26 cellular contexts compared by ENCODE assay signal in the genomic region with DNA sequence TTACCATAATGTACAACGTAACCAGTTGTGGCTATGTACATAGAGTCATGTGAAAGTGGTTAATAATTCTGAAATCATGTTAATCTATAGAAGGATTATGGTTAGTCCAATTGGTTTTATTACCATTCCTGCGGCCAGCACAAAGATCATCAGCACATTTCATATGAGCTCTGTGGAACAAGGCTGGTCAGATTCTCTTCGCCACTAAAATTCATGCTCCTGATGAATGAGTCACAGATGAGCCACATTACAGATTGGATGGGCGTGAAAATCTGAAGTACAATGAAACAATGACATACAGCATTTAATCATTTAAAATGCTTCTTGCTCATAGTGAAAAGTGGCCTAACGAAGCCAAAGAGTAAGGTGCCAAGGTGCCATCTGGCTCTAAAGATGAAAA.
"Had no signal": no experiment of that assay in that cellular context is flagged by ENCODE, and none has a peak within 500 bp of the region (broad histone marks: within the 10 kb centered on the region; RNA-seq: fewer than 3 reads in every experiment).

No MANE protein-coding gene starts in this region.

- H3K27me3 Mint-ChIP-seq: activated naive CD4-positive, alpha-beta T cell treated with anti-CD3 and anti-CD28 coated beads, Interleukin-2, amount 50 U/mL, for 24 hours; T-helper 17 cell had no signal

- H3K4me1 ChIP-seq: ascending aorta, breast epithelium had no signal

- H3K9me3 ChIP-seq: ascending aorta, breast epithelium had no signal

- H3K27ac ChIP-seq: ascending aorta, breast epithelium, KMS-11 had no signal

- H3K4me2 ChIP-seq: KMS-11 had no signal

- H3K4me1 Mint-ChIP-seq: activated naive CD4-positive, alpha-beta T cell treated with anti-CD3 and anti-CD28 coated beads, Interleukin-2, amount 50 U/mL, for 24 hours; T-helper 17 cell; WTC11 had no signal

- H3K36me3 Mint-ChIP-seq: activated naive CD4-positive, alpha-beta T cell treated with anti-CD3 and anti-CD28 coated beads, Interleukin-2, amount 50 U/mL, for 24 hours; WTC11 had no signal

- H3K27ac Mint-ChIP-seq: activated CD8-positive, alpha-beta T cell treated with anti-CD3 and anti-CD28 coated beads, Interleukin-2, amount 10 ng/mL, durations not matched to agents 7 days and 5 days; activated naive CD4-positive, alpha-beta T cell treated with anti-CD3 and anti-CD28 coated beads, Interleukin-2, amount 50 U/mL, for 24 hours; T-helper 17 cell; WTC11 had no signal

- ATAC-seq: activated CD8-positive, alpha-beta T cell treated with anti-CD3 and anti-CD28 coated beads, Interleukin-2, amount 10 ng/mL, durations not matched to agents 7 days and 5 days; Panc1; T-helper 17 cell; WTC11 had no signal

- H3K4me3 ChIP-seq: ascending aorta, breast epithelium had no signal

- H3K4me3 Mint-ChIP-seq: activated CD8-positive, alpha-beta T cell treated with anti-CD3 and anti-CD28 coated beads, Interleukin-2, amount 10 ng/mL, durations not matched to agents 7 days and 5 days; activated naive CD4-positive, alpha-beta T cell treated with anti-CD3 and anti-CD28 coated beads, Interleukin-2, amount 50 U/mL, for 24 hours; T-helper 17 cell; WTC11 had no signal

- H3K9ac ChIP-seq: KMS-11 had no signal

- H3K36me3 ChIP-seq: ascending aorta, breast epithelium had no signal

- DNase-seq: activated CD4-positive, alpha-beta T cell treated with anti-CD3 and anti-CD28 coated beads for 48 hours; activated CD4-positive, alpha-beta T cell treated with anti-CD3 and anti-CD28 coated beads, Interleukin-2, amount 50 U/mL, for 4 hours; activated CD4-positive, CD25-positive, alpha-beta regulatory T cell treated with anti-CD3 and anti-CD28 coated beads, Interleukin-2, amount 50 U/mL, for 72 hours; activated CD8-positive, alpha-beta memory T cell treated with anti-CD3 and anti-CD28 coated beads, Interleukin-2, amount 50 U/mL, for 48 hours; activated CD8-positive, alpha-beta T cell treated with anti-CD3 and anti-CD28 coated beads, Interleukin-2, amount 10 ng/mL, durations not matched to agents 7 days and 5 days; activated naive CD4-positive, alpha-beta T cell; activated T-cell treated with anti-CD3 and anti-CD28 coated beads, Interleukin-2, amount 50 U/mL, for 1 hour; caudate nucleus; NCI-H1105 treated with DMSO at 0.1 percent for 48 hours; NCI-H1436 treated with DMSO at 0.1 percent for 48 hours; NCI-H1930; NCI-H2171; NCI-H226; NCI-H510A treated with DMSO at 0.1 percent for 48 hours; NCI-H69; NK-92 treated with Interleukin-12 subunit alpha and Interleukin-12 subunit beta, amount 100 ng/mL, for 24 hours; OCI-M1; SHP77; T-helper 17 cell; T-helper 9 cell had no signal

- H3K27me3 ChIP-seq: ascending aorta, breast epithelium had no signal
